In the genomic region with DNA sequence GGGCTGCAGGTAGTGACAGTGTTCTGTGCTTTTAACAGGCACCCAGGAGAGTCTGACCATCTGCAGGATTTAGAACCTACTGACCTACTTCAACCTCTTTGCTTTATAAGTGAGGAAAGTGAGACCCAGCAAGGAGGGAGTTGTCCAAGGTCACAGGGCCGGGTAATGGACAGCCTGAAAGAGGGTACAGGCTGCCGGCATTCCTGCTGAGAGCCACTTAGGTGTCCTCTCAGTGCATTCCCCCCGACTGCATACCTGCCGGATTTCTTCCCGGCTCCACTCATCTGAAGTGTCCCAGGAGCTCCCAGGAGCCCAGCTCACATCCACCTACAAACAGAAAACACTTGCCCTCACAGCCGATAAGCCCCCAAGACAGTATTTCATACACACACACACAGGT, we compare ENCODE assay signal across 1 cellular context.
TF ChIP-seq lines count a peak whose summit lies in the region.

No MANE protein-coding gene starts in this region.

TF ChIP-seq in GM23338, 12 proteins besides CTCF, POLR2A, EP300 and RAD21 (continued from another document):
- TF ChIP-seq, protein P1, sequence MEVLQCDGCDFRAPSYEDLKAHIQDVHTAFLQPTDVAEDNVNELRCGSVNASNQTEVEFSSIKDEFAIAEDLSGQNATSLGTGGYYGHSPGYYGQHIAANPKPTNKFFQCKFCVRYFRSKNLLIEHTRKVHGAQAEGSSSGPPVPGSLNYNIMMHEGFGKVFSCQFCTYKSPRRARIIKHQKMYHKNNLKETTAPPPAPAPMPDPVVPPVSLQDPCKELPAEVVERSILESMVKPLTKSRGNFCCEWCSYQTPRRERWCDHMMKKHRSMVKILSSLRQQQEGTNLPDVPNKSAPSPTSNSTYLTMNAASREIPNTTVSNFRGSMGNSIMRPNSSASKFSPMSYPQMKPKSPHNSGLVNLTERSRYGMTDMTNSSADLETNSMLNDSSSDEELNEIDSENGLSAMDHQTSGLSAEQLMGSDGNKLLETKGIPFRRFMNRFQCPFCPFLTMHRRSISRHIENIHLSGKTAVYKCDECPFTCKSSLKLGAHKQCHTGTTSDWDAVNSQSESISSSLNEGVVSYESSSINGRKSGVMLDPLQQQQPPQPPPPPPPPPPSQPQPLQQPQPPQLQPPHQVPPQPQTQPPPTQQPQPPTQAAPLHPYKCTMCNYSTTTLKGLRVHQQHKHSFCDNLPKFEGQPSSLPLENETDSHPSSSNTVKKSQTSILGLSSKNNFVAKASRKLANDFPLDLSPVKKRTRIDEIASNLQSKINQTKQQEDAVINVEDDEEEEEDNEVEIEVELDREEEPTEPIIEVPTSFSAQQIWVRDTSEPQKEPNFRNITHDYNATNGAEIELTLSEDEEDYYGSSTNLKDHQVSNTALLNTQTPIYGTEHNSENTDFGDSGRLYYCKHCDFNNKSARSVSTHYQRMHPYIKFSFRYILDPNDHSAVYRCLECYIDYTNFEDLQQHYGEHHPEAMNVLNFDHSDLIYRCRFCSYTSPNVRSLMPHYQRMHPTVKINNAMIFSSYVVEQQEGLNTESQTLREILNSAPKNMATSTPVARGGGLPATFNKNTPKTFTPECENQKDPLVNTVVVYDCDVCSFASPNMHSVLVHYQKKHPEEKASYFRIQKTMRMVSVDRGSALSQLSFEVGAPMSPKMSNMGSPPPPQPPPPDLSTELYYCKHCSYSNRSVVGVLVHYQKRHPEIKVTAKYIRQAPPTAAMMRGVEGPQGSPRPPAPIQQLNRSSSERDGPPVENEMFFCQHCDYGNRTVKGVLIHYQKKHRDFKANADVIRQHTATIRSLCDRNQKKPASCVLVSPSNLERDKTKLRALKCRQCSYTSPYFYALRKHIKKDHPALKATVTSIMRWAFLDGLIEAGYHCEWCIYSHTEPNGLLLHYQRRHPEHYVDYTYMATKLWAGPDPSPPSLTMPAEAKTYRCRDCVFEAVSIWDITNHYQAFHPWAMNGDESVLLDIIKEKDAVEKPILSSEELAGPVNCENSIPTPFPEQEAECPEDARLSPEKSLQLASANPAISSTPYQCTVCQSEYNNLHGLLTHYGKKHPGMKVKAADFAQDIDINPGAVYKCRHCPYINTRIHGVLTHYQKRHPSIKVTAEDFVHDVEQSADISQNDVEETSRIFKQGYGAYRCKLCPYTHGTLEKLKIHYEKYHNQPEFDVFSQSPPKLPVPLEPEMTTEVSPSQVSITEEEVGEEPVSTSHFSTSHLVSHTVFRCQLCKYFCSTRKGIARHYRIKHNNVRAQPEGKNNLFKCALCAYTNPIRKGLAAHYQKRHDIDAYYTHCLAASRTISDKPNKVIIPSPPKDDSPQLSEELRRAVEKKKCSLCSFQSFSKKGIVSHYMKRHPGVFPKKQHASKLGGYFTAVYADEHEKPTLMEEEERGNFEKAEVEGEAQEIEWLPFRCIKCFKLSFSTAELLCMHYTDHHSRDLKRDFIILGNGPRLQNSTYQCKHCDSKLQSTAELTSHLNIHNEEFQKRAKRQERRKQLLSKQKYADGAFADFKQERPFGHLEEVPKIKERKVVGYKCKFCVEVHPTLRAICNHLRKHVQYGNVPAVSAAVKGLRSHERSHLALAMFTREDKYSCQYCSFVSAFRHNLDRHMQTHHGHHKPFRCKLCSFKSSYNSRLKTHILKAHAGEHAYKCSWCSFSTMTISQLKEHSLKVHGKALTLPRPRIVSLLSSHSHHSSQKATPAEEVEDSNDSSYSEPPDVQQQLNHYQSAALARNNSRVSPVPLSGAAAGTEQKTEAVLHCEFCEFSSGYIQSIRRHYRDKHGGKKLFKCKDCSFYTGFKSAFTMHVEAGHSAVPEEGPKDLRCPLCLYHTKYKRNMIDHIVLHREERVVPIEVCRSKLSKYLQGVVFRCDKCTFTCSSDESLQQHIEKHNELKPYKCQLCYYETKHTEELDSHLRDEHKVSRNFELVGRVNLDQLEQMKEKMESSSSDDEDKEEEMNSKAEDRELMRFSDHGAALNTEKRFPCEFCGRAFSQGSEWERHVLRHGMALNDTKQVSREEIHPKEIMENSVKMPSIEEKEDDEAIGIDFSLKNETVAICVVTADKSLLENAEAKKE (CRISPR knock-in tag; IDR thresholded peaks at IDR 0.05), result no peak
